8 cellular contexts compared by ENCODE assay signal in the genomic region with DNA sequence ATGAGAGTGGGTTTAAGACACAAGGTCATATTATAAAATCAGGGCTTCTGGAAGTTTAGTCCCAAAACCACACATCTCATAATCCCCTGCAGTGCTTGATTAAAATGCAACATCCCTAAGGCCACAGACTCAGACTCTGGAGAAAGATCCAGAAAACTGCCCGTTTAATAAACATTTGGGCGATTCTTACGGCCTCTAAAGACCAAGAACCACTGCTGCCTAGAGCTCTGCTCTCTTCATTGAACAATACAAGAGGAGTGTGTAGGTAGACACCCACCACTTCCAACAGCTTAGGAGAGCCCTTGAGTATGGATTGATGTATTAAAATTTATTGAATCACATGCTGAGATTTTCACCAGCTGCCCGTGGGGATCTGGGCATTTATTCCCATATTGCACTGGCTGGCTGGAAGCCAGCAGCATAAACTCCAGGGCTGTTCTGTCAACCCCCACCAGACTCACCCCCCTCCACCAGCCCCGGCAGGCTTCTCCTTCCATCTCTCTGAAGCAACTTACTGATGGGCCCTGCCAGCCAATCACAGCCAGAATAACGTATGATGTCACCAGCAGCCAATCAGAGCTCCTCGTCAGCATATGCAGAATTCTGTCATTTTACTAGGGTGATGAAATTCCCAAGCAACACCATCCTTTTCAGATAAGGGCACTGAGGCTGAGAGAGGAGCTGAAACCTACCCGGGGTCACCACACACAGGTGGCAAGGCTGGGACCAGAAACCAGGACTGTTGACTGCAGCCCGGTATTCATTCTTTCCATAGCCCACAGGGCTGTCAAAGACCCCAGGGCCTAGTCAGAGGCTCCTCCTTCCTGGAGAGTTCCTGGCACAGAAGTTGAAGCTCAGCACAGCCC. TPM values are rescaled to one million over a fixed set of nuclear protein-coding genes. Genes with fewer than 3 reads are reported as not detected.
DNase-seq lines count a peak whose midpoint lies in the region; ATAC-seq and TF ChIP-seq lines count a peak whose summit lies in the region.

No MANE protein-coding gene starts in this region.

- H2AK5ac ChIP-seq in trophoblast cell (ENCODE audit: low read length): no peak overlapping the region

- H3K4me3 ChIP-seq in WERI-Rb-1 (ENCODE audit: low read depth, low read length) (no peak overlapping the region), trophoblast cell (ENCODE audit: low read depth, low read length) (no peak overlapping the region)

- H4K12ac ChIP-seq in trophoblast cell (ENCODE audit: low read depth, low read length): no peak overlapping the region

- peak overlapping the region; percentile 17 for H2BK120ac ChIP-seq in trophoblast cell (ENCODE audit: insufficient read depth, low read length, poor library complexity)

- H3K4me1 ChIP-seq in trophoblast cell (ENCODE audit: control insufficient read depth in 1 of 2, insufficient read depth in 2 of 2, low read length in 2 of 2): no peaks in the 10 kb centered on the region

- whole genome bisulfite sequencing in trophoblast cell (ENCODE audit: extremely low coverage, insufficient coverage, insufficient read length): no CpG with 5 or more reads among the region's 9 CpGs

- no peak for ATAC-seq in HG03097 (IDR thresholded peaks at IDR 0.05; ENCODE audit: low FRiP score, unreplicated experiment)
- ATAC-seq in GM19455 (IDR thresholded peaks at IDR 0.05; ENCODE audit: unreplicated experiment): no peak

- H4K8ac ChIP-seq in trophoblast cell (ENCODE audit: low read depth, low read length): peak overlapping the region; percentile 13

- H3K9me3 ChIP-seq in WERI-Rb-1 (ENCODE audit: severe bottlenecking) (no peaks in the 10 kb centered on the region), trophoblast cell (ENCODE audit: insufficient read depth, low read depth, low read length) (peaks cover 2% of the 10 kb centered on the region)

- no peak overlapping the region for H3K4ac ChIP-seq in trophoblast cell (ENCODE audit: low read depth, low read length)

- no peak overlapping the region for H2BK5ac ChIP-seq in trophoblast cell (ENCODE audit: low read depth, low read length, poor library complexity)

- H3K27ac ChIP-seq in WERI-Rb-1 (peak overlapping the region; percentile 12; the same call in 1 of the 2 replicates), trophoblast cell (ENCODE audit: low read depth, low read length) (no peak overlapping the region)

- H4K91ac ChIP-seq in trophoblast cell (ENCODE audit: low read depth, low read length): peak overlapping the region; percentile 28

- H3K23ac ChIP-seq in trophoblast cell (ENCODE audit: low read length): no peak overlapping the region

- no peaks in the 10 kb centered on the region for H3K27me3 ChIP-seq in WERI-Rb-1 (ENCODE audit: insufficient read depth, low read depth, severe bottlenecking)
- H3K27me3 ChIP-seq in trophoblast cell (ENCODE audit: insufficient read depth, low read length): no peaks in the 10 kb centered on the region

- no peak for TF ChIP-seq CTCF in WERI-Rb-1 (IDR thresholded peaks at IDR 0.05; ENCODE audit: low read depth, low read length)

- H3K79me2 ChIP-seq in trophoblast cell (ENCODE audit: control insufficient read depth, insufficient read depth, low read length, poor library complexity): no peaks in the 10 kb centered on the region

- no peak overlapping the region for H3K18ac ChIP-seq in trophoblast cell (ENCODE audit: low read length)

- peak overlapping the region; percentile 59 for H2AFZ ChIP-seq in trophoblast cell (ENCODE audit: insufficient read depth, low read length, poor library complexity)

- H3K36me3 ChIP-seq in WERI-Rb-1 (no peaks in the 10 kb centered on the region), trophoblast cell (ENCODE audit: control insufficient read depth in 1 of 2, insufficient read depth in 2 of 2, low read length in 2 of 2) (no peaks in the 10 kb centered on the region)

- peak overlapping the region; percentile 11 for H3K14ac ChIP-seq in trophoblast cell (ENCODE audit: low read length)

- no peak overlapping the region for H3K4me2 ChIP-seq in trophoblast cell (ENCODE audit: low read length)

- H3K9ac ChIP-seq in trophoblast cell (ENCODE audit: low read length): no peak overlapping the region

- H2BK12ac ChIP-seq in trophoblast cell (ENCODE audit: low read length): peak overlapping the region; percentile 28

- no peaks in the 10 kb centered on the region for H3K79me1 ChIP-seq in trophoblast cell (ENCODE audit: low read length)

- peak; percentile 49 for DNase-seq in activated CD4-positive, alpha-beta T cell treated with anti-CD3 and anti-CD28 coated beads for 48 hours
- no peak for DNase-seq in activated CD4-positive, alpha-beta T cell treated with anti-CD3 and anti-CD28 coated beads for 4 hours
- DNase-seq in NCI-H146 treated with DMSO at 0.1 percent for 48 hours (lab: John Stamatoyannopoulos, UW; ENCODE audit: unreplicated experiment) (peak; percentile 20), WERI-Rb-1 (peak; percentile 62), globus pallidus (ENCODE audit: low spot score) (peak; percentile 99), trophoblast cell (peak; percentile 50 to 86)

RNA-seq across cellular contexts. Expression of a gene that starts 0.7 kb away (rescaled TPM):
- polyA plus RNA-seq in trophoblast cell (2013): 0.93 and 1.1 TPM in 2 replicates

RNA-seq across cellular contexts. Expression of a gene that starts 18.0 kb away (rescaled TPM):
- 4,036 and 4,076 TPM in 2 replicates for polyA plus RNA-seq in trophoblast cell (2013)

RNA-seq across cellular contexts. Expression of a gene that starts 32.0 kb away (rescaled TPM):
- polyA plus RNA-seq in trophoblast cell (2013): 22.0 and 24.2 TPM in 2 replicates

RNA-seq across cellular contexts. Expression of a gene that starts 58.1 kb away (rescaled TPM):
- 290 and 330 TPM in 2 replicates for polyA plus RNA-seq in trophoblast cell (2013)

Comparison
In these comparisons a context has a peak if more than half of its experiments do, and no peak if none do; other contexts are left out.
1. DNase-seq: peak in activated CD4-positive, alpha-beta T cell treated with anti-CD3 and anti-CD28 coated beads for 48 hours (single experiment), NCI-H146 treated with DMSO at 0.1 percent for 48 hours (single experiment), WERI-Rb-1 (single experiment), globus pallidus (single experiment) and trophoblast cell (2 of 2); none in activated CD4-positive, alpha-beta T cell treated with anti-CD3 and anti-CD28 coated beads for 4 hours (0 of 2).